9 cellular contexts compared by ENCODE assay signal in genomic region chr16:66881560-66881959, GRCh38. TPM values are rescaled to one million over a fixed set of nuclear protein-coding genes. Genes with fewer than 3 reads are reported as not detected.
DNase-seq lines count a peak whose midpoint lies in the region; ATAC-seq and TF ChIP-seq lines count a peak whose summit lies in the region.
"Had no signal": no experiment of that assay in that cellular context is flagged by ENCODE, and none has a peak within 500 bp of the region (broad histone marks: within the 10 kb centered on the region; RNA-seq: fewer than 3 reads in every experiment).

No MANE protein-coding gene starts in this region.

- peaks cover 16% of the 10 kb centered on the region for H3K27me3 Mint-ChIP-seq in GM23338 (ENCODE audit: insufficient read depth, low read depth, poor library complexity)

- H3K4me1 Mint-ChIP-seq in GM23338: peaks cover 8% of the 10 kb centered on the region

- no peaks in the 10 kb centered on the region; the same call in 1 of the 3 replicates for H3K9me3 Mint-ChIP-seq in GM23338

- no peaks in the 10 kb centered on the region for H3F3A ChIP-seq in GM23338 (replicated peaks; ENCODE audit: low read depth)

- H3K27me3 ChIP-seq in GM23338 (ENCODE audit: insufficient read depth) (peaks cover 7% of the 10 kb centered on the region; the same call in 1 of the 2 replicates), fibroblast of lung (ENCODE audit: control insufficient read depth, insufficient read depth, low read length) (no peaks in the 10 kb centered on the region), gastrocnemius medialis (no peaks in the 10 kb centered on the region)

- H3K36me3 Mint-ChIP-seq in GM23338 (ENCODE audit: low read depth): peaks cover 23% of the 10 kb centered on the region

- intact Hi-C loops in gastrocnemius medialis (cut with DNase I; ENCODE audit: low total_unique reads): no loop called here

- H3K79me2 ChIP-seq in GM23338 (replicated peaks; ENCODE audit: insufficient read depth) (peaks cover 31% of the 10 kb centered on the region), fibroblast of lung (ENCODE audit: control insufficient read depth, insufficient read depth, low read length) (peaks cover 6% of the 10 kb centered on the region)

- H3K4me2 ChIP-seq in GM23338 (peak overlapping the region; percentile 93), fibroblast of lung (ENCODE audit: extremely low read depth, insufficient read depth, low read length) (peak overlapping the region; percentile 86)

- H3K4me3 Mint-ChIP-seq in GM23338: peak overlapping the region; percentile 97

- TF ChIP-seq CTCF in GM23338 (conservative IDR thresholded peaks at IDR 0.05; ENCODE audit: low read depth in 2 of 2) (no peak), fibroblast of lung (conservative IDR thresholded peaks at IDR 0.05 in 1 of 2, IDR thresholded peaks at IDR 0.05 in 1 of 2; ENCODE audit: low read depth in 1 of 2, low read length in 2 of 2) (no peak), gastrocnemius medialis (IDR thresholded peaks at IDR 0.05 in 4 of 5, conservative IDR thresholded peaks at IDR 0.05 in 1 of 5) (no peak)

- H3K36me3 ChIP-seq in GM23338 (ENCODE audit: insufficient read depth) (peaks cover 11% of the 10 kb centered on the region; the same call in 1 of the 2 replicates), SK-N-MC (ENCODE audit: insufficient read depth, low read length) (peaks cover 14% of the 10 kb centered on the region; the same call in 1 of the 2 replicates), fibroblast of lung (ENCODE audit: control insufficient read depth, insufficient read depth, low read length) (peaks cover 12% of the 10 kb centered on the region), gastrocnemius medialis (peaks cover 0 to 15% of the 10 kb centered on the region in 2 donors)

- no peaks in the 10 kb centered on the region for H3K9me2 ChIP-seq in GM23338 (ENCODE audit: insufficient read depth)

- no peak for DNase-seq in GM23338 (ENCODE audit: low spot score)
- DNase-seq in SK-N-MC (ENCODE audit: low read depth, low spot score): no peak
- no peak for DNase-seq in fibroblast of lung (ENCODE audit: low read depth in 2 of 2)
- no peak for DNase-seq in gastrocnemius medialis
- DNase-seq: activated CD4-positive, alpha-beta T cell treated with anti-CD3 and anti-CD28 coated beads, Interleukin-2, amount 50 U/mL, for 1 hour; NCI-H1694 treated with DMSO at 0.1 percent for 48 hours had no signal

- H4K20me1 ChIP-seq in GM23338 (replicated peaks; ENCODE audit: insufficient read depth): peaks cover 26% of the 10 kb centered on the region; the same call in 1 of the 2 replicates
- no peaks in the 10 kb centered on the region for H4K20me1 ChIP-seq in fibroblast of lung (ENCODE audit: control insufficient read depth, extremely low read depth, insufficient read depth, low read length)

- H3K27ac ChIP-seq in GM23338 (ENCODE audit: low read depth): no peak overlapping the region
- H3K27ac ChIP-seq in SK-N-MC: no peak overlapping the region
- H3K27ac ChIP-seq in fibroblast of lung (ENCODE audit: insufficient read depth, low read length): no peak overlapping the region
- peak overlapping the region; percentile 78 to 87 (median 80) for H3K27ac ChIP-seq in gastrocnemius medialis

- H3K4me1 ChIP-seq in GM23338 (ENCODE audit: insufficient read depth): 0 out of 2 replicates have a peak, but pooled peaks cover 13% of the 10 kb centered on the region
- no peaks in the 10 kb centered on the region for H3K4me1 ChIP-seq in fibroblast of lung (ENCODE audit: control insufficient read depth, extremely low read depth, insufficient read depth, low read length)
- H3K4me1 ChIP-seq in gastrocnemius medialis: peaks cover 9% of the 10 kb centered on the region in 2 donors

- peak overlapping the region; percentile 96 for H3K4me3 ChIP-seq in GM23338
- H3K4me3 ChIP-seq in SK-N-MC: peak overlapping the region; percentile 60
- H3K4me3 ChIP-seq in fibroblast of lung (replicated peaks in 1 of 4; ENCODE audit: control extremely low read depth in 1 of 4, insufficient read depth in 1 of 4, low read depth in 3 of 4, low read length in 4 of 4): peak overlapping the region in 3 of 4 experiments; percentile 4 to 85 (median 66)
- peak overlapping the region in 3 of 4 donors; percentile 68 to 94 (median 86) for H3K4me3 ChIP-seq in gastrocnemius medialis

- ATAC-seq in GM23338: no peak
- no peak for ATAC-seq in gastrocnemius medialis
- no peak for ATAC-seq in HG02884 (IDR thresholded peaks at IDR 0.05; ENCODE audit: unreplicated experiment)
- ATAC-seq in HG02973 (IDR thresholded peaks at IDR 0.05; ENCODE audit: unreplicated experiment): no peak
- ATAC-seq in GM18907 (IDR thresholded peaks at IDR 0.05; ENCODE audit: unreplicated experiment): no peak

- H3K9ac ChIP-seq in SK-N-MC (ENCODE audit: insufficient read length): no peak overlapping the region
- H3K9ac ChIP-seq in fibroblast of lung (ENCODE audit: insufficient read depth, low read length): no peak overlapping the region

- H3K9me3 ChIP-seq in SK-N-MC (ENCODE audit: low read depth, low read length) (no peaks in the 10 kb centered on the region), fibroblast of lung (ENCODE audit: control insufficient read depth, insufficient read depth, low read depth, low read length) (no peaks in the 10 kb centered on the region), gastrocnemius medialis (no peaks in the 10 kb centered on the region)

- TF ChIP-seq POLR2A in gastrocnemius medialis (IDR thresholded peaks at IDR 0.05): no peak

- in situ Hi-C loops in gastrocnemius medialis (cut with MboI; ENCODE audit: low sequenced_read_pairs in 4 of 4): no loop called here

- H3K27ac Mint-ChIP-seq in GM23338: no peak overlapping the region

- H2AFZ ChIP-seq in GM23338: no peak overlapping the region
- no peak overlapping the region for H2AFZ ChIP-seq in fibroblast of lung (ENCODE audit: low read length)

TF ChIP-seq in GM23338, 12 proteins besides CTCF, POLR2A, EP300 and RAD21 (continues in another document):
- TF ChIP-seq ETS1 (IDR thresholded peaks at IDR 0.05) (no peak), POLR2AphosphoS5 (IDR thresholded peaks at IDR 0.05; ENCODE audit: low read depth) (no peak), STAT1 (IDR thresholded peaks at IDR 0.05; ENCODE audit: unreplicated experiment) (no peak), CREB1 (CRISPR knock-in tag; IDR thresholded peaks at IDR 0.05; ENCODE audit: low read depth) (no peak), NANOG (IDR thresholded peaks at IDR 0.05; ENCODE audit: borderline replicate concordance) (no peak), ZNF114 (CRISPR knock-in tag; IDR thresholded peaks at IDR 0.05) (no peak), ZNF331 (CRISPR knock-in tag; IDR thresholded peaks at IDR 0.05; ENCODE audit: low read depth) (no peak)

RNA-seq across cellular contexts. Expression of gene PDP2, which starts 1.2 kb away (rescaled TPM):
- 23.2 and 37.9 TPM in 2 replicates for total RNA-seq in GM23338 (2014; rRNA removed; shearing (Covaris generic))
- 8.2 and 9.0 TPM in 2 replicates for polyA plus RNA-seq in GM23338 (2016; fragmentation: Nextera tagmentation; extraction: Ambion mirVana)
- 7.7 and 11.6 TPM in 2 replicates for total RNA-seq in fibroblast of lung
- polyA plus RNA-seq in fibroblast of lung: 10.6 and 10.9 TPM in 2 replicates
- 5.7 and 6.2 TPM in 2 replicates for polyA plus RNA-seq in fibroblast of lung (2012)
- polyA minus RNA-seq in fibroblast of lung (ENCODE audit: low replicate concordance): 30.1 and 31.2 TPM in 2 replicates
- 1 to 10 TPM; 2.2 to 5.2 (median 4.1) TPM for total RNA-seq in gastrocnemius medialis

RNA-seq across cellular contexts. Expression of gene CDH16, which starts 37.1 kb away (rescaled TPM):
- total RNA-seq in GM23338 (2014; rRNA removed; shearing (Covaris generic)): not detected in 2 replicates
- polyA plus RNA-seq in GM23338 (2016; fragmentation: Nextera tagmentation; extraction: Ambion mirVana) (not detected in 2 replicates), fibroblast of lung (not detected in 2 replicates)
- total RNA-seq in fibroblast of lung (not detected in 2 replicates), gastrocnemius medialis (under 1 TPM in 3 of 4 donors, not detected in 1; 0.10 to 0.87 (median 0.16) TPM)
- not detected in 2 replicates for polyA plus RNA-seq in fibroblast of lung (2012)
- not detected in 2 replicates for polyA minus RNA-seq in fibroblast of lung (ENCODE audit: low replicate concordance)

RNA-seq across cellular contexts. Expression of gene CA7, which starts 37.3 kb away (rescaled TPM):
- total RNA-seq in GM23338 (2014; rRNA removed; shearing (Covaris generic)): 2.5 and 2.8 TPM in 2 replicates
- polyA plus RNA-seq in GM23338 (2016; fragmentation: Nextera tagmentation; extraction: Ambion mirVana) (2.1 and 2.6 TPM in 2 replicates), fibroblast of lung (not detected in 2 replicates)
- total RNA-seq in fibroblast of lung (not detected in 2 replicates), gastrocnemius medialis (under 1 TPM in 1 of 4 donors, not detected in 3; 0.19 TPM)
- not detected in 2 replicates for polyA plus RNA-seq in fibroblast of lung (2012)
- not detected in 2 replicates for polyA minus RNA-seq in fibroblast of lung (ENCODE audit: low replicate concordance)

RNA-seq across cellular contexts. Expression of gene RRAD, which starts 43.8 kb away (rescaled TPM):
- not detected in 2 replicates for total RNA-seq in GM23338 (2014; rRNA removed; shearing (Covaris generic))
- polyA plus RNA-seq in GM23338 (2016; fragmentation: Nextera tagmentation; extraction: Ambion mirVana): 0.18 and 0.52 TPM in 2 replicates
- 41.1 and 83.7 TPM in 2 replicates for total RNA-seq in fibroblast of lung
- 7.8 and 11.6 TPM in 2 replicates for polyA plus RNA-seq in fibroblast of lung
- polyA plus RNA-seq in fibroblast of lung (2012): 16.7 and 19.7 TPM in 2 replicates
- 3.4 and 4.5 TPM in 2 replicates for polyA minus RNA-seq in fibroblast of lung (ENCODE audit: low replicate concordance)
- total RNA-seq in gastrocnemius medialis: 1,000 to 10,000 TPM in 1 of 4 donors, 100 to 1,000 TPM in 3; 286 to 1,191 (median 655) TPM

RNA-seq across cellular contexts. Expression of gene NAE1, which starts 50.8 kb away (rescaled TPM):
- total RNA-seq in GM23338 (2014; rRNA removed; shearing (Covaris generic)): 139 and 160 TPM in 2 replicates
- polyA plus RNA-seq in GM23338 (2016; fragmentation: Nextera tagmentation; extraction: Ambion mirVana): 204 and 209 TPM in 2 replicates
- total RNA-seq in fibroblast of lung: 47.4 and 52.6 TPM in 2 replicates
- 59.7 TPM in 2 replicates for polyA plus RNA-seq in fibroblast of lung
- polyA plus RNA-seq in fibroblast of lung (2012): 47.8 and 51.0 TPM in 2 replicates
- polyA minus RNA-seq in fibroblast of lung (ENCODE audit: low replicate concordance): 2.4 and 2.6 TPM in 2 replicates
- 10 to 100 TPM; 29.1 to 57.0 (median 34.8) TPM for total RNA-seq in gastrocnemius medialis

Comparison
In these comparisons a context has a peak if more than half of its experiments do, and no peak if none do; other contexts are left out.
1. H3K27ac ChIP-seq: peak in gastrocnemius medialis (4 of 4); none in GM23338 (single experiment), SK-N-MC (single experiment) and fibroblast of lung (single experiment).
2. Peak in every context shown above with its lines, with median percentiles within 50 percentile points of each other: H3K4me3 ChIP-seq.